Comparison of ENCODE assay signal across 20 cellular contexts in genomic region chr17:61368832-61369468, GRCh38. TPM values are rescaled to one million over a fixed set of nuclear protein-coding genes. Genes with fewer than 3 reads are reported as not detected.
"Had no signal": no experiment of that assay in that cellular context is flagged by ENCODE, and none has a peak within 500 bp of the region (broad histone marks: within the 10 kb centered on the region; RNA-seq: fewer than 3 reads in every experiment).

No MANE protein-coding gene starts in this region.

- H3K36me3 Mint-ChIP-seq: natural killer cell treated with Interleukin-12 subunit alpha and Interleukin-12 subunit beta and Interleukin-15 and Interleukin-18, amount 100 ng/mL, for 72 hours; stimulated activated naive B cell treated with anti-CD40 and anti-IgM and Interleukin-4, amounts not matched to agents 10 μg/mL and 1 μg/mL and 100 μg/mL, for 72 hours had no signal

- H3K27ac ChIP-seq: breast epithelium, colonic mucosa, esophagus squamous epithelium, gastrocnemius medialis, heart left ventricle, right atrium auricular region, tibial nerve had no signal

- H3K4me3 ChIP-seq: breast epithelium, colonic mucosa, esophagus squamous epithelium, gastrocnemius medialis, heart left ventricle, right atrium auricular region, tibial nerve had no signal

- H3K9me3 Mint-ChIP-seq: activated T-helper 17 cell treated with anti-CD3 and anti-CD28 coated beads, Interleukin-2, amount 50 U/mL, for 72 hours; memory B cell; natural killer cell treated with Interleukin-12 subunit alpha and Interleukin-12 subunit beta and Interleukin-15 and Interleukin-18, amount 100 ng/mL, for 72 hours; stimulated activated naive B cell treated with anti-CD40 and anti-IgM and Interleukin-4, amounts not matched to agents 10 μg/mL and 1 μg/mL and 100 μg/mL, for 72 hours had no signal

- H3K4me1 ChIP-seq: breast epithelium, colonic mucosa, esophagus squamous epithelium, gastrocnemius medialis, tibial nerve had no signal

- H3K27me3 Mint-ChIP-seq: activated naive CD8-positive, alpha-beta T cell; activated T-helper 17 cell treated with anti-CD3 and anti-CD28 coated beads, Interleukin-2, amount 50 U/mL, for 72 hours; memory B cell; natural killer cell treated with Interleukin-12 subunit alpha and Interleukin-12 subunit beta and Interleukin-15 and Interleukin-18, amount 100 ng/mL, for 72 hours; stimulated activated naive B cell treated with anti-CD40 and anti-IgM and Interleukin-4, amounts not matched to agents 10 μg/mL and 1 μg/mL and 100 μg/mL, for 72 hours had no signal

- H3K27me3 ChIP-seq: breast epithelium, colonic mucosa, esophagus squamous epithelium, gastrocnemius medialis, heart left ventricle, right atrium auricular region, tibial nerve had no signal

- H3K27ac Mint-ChIP-seq: activated naive CD8-positive, alpha-beta T cell; activated T-helper 17 cell treated with anti-CD3 and anti-CD28 coated beads, Interleukin-2, amount 50 U/mL, for 72 hours; memory B cell; natural killer cell treated with Interleukin-12 subunit alpha and Interleukin-12 subunit beta and Interleukin-15 and Interleukin-18, amount 100 ng/mL, for 72 hours; progenitor cell of endocrine pancreas; stimulated activated naive B cell treated with anti-CD40 and anti-IgM and Interleukin-4, amounts not matched to agents 10 μg/mL and 1 μg/mL and 100 μg/mL, for 72 hours had no signal

- H3K4me1 Mint-ChIP-seq: activated T-helper 17 cell treated with anti-CD3 and anti-CD28 coated beads, Interleukin-2, amount 50 U/mL, for 72 hours; memory B cell had no signal

- H3K9me3 ChIP-seq: breast epithelium, colonic mucosa, esophagus squamous epithelium, gastrocnemius medialis, heart left ventricle, right atrium auricular region, tibial nerve had no signal

- H3K36me3 ChIP-seq: breast epithelium, colonic mucosa, gastrocnemius medialis, right atrium auricular region had no signal

- H3K4me3 Mint-ChIP-seq: activated naive CD8-positive, alpha-beta T cell; activated T-helper 17 cell treated with anti-CD3 and anti-CD28 coated beads, Interleukin-2, amount 50 U/mL, for 72 hours; memory B cell; natural killer cell treated with Interleukin-12 subunit alpha and Interleukin-12 subunit beta and Interleukin-15 and Interleukin-18, amount 100 ng/mL, for 72 hours; stimulated activated naive B cell treated with anti-CD40 and anti-IgM and Interleukin-4, amounts not matched to agents 10 μg/mL and 1 μg/mL and 100 μg/mL, for 72 hours had no signal

- DNase-seq: activated CD4-positive, alpha-beta T cell treated with anti-CD3 and anti-CD28 coated beads for 1 hour; activated T-cell treated with anti-CD3 and anti-CD28 coated beads, Interleukin-2, amount 50 U/mL, for 1 hour; colonic mucosa; esophagus squamous epithelium; gastrocnemius medialis; heart left ventricle; left ventricle myocardium superior; occipital lobe; stimulated activated CD4-positive, alpha-beta T cell treated with anti-CD3 and anti-CD28 coated beads, Interleukin-2, amount 100 ng/mL, for 24 hours; stimulated activated naive B cell treated with anti-CD40 and anti-IgM and Interleukin-4, amounts not matched to agents 10 μg/mL and 1 μg/mL and 100 μg/mL, for 72 hours; T-helper 9 cell had no signal

RNA-seq across cellular contexts. Expression of gene TBX2, which starts 30.7 kb away (rescaled TPM):
- total RNA-seq: activated T-helper 17 cell treated with anti-CD3 and anti-CD28 coated beads, Interleukin-2, amount 50 U/mL, for 72 hours; T-helper 1 cell treated with Interleukin-12 subunit alpha and Interleukin-12 subunit beta and Interleukin-4 antibody, amounts not matched to agents 30 ng/mL and 1 ng/mL, for 36 hours had no signal
